15 cellular contexts compared by ENCODE assay signal in genomic region chr19:17973759-17974158, GRCh38. TPM values are rescaled to one million over a fixed set of nuclear protein-coding genes. Genes with fewer than 3 reads are reported as not detected.
DNase-seq lines count a peak whose midpoint lies in the region; ATAC-seq lines count a peak whose summit lies in the region.
"Had no signal": no experiment of that assay in that cellular context is flagged by ENCODE, and none has a peak within 500 bp of the region (broad histone marks: within the 10 kb centered on the region; RNA-seq: fewer than 3 reads in every experiment).

No MANE protein-coding gene starts in this region.

- DNase-seq in H7 = peak; percentile 45
- DNase-seq in iPS-NIHi11 (ENCODE audit: low spot score) = peak; percentile 13
- no peak for DNase-seq in GOT3 (lab: John Stamatoyannopoulos, UW)
- no peak for DNase-seq in NCI-H774 (lab: John Stamatoyannopoulos, UW)
- DNase-seq in activated CD4-positive, alpha-beta T cell treated with anti-CD3 and anti-CD28 coated beads, Interleukin-2, amount 50 U/mL, for 1 hour = no peak
- DNase-seq: Caco-2; CD4-positive, CD25-positive, alpha-beta regulatory T cell; CD8-positive, alpha-beta T cell; DMS153; DND-41; GM23248; HFFc6 had no signal

- H3K4me3 ChIP-seq in H7 (ENCODE audit: insufficient read depth, low read depth, low read length) = no peak overlapping the region
- H3K4me3 ChIP-seq: GM23248, HAP-1 had no signal

- no peak overlapping the region for H3K4me3 Mint-ChIP-seq in stimulated activated memory B cell treated with anti-CD40 and anti-IgM and Interleukin-4, amounts not matched to agents 10 μg/mL and 1 μg/mL and 100 μg/mL, for 72 hours
- H3K4me3 Mint-ChIP-seq: CD4-positive, CD25-positive, alpha-beta regulatory T cell; CD8-positive, alpha-beta T cell; HFFc6 had no signal

- no peak overlapping the region for H3K27ac Mint-ChIP-seq in stimulated activated memory B cell treated with anti-CD40 and anti-IgM and Interleukin-4, amounts not matched to agents 10 μg/mL and 1 μg/mL and 100 μg/mL, for 72 hours
- H3K27ac Mint-ChIP-seq: CD4-positive, CD25-positive, alpha-beta regulatory T cell; CD8-positive, alpha-beta T cell; HFFc6 had no signal

- H3K27me3 ChIP-seq in H7 (ENCODE audit: control insufficient read depth, insufficient read depth, low read length) = no peaks in the 10 kb centered on the region

- no peaks in the 10 kb centered on the region for H3K9me3 Mint-ChIP-seq in stimulated activated memory B cell treated with anti-CD40 and anti-IgM and Interleukin-4, amounts not matched to agents 10 μg/mL and 1 μg/mL and 100 μg/mL, for 72 hours
- H3K9me3 Mint-ChIP-seq: CD8-positive, alpha-beta T cell; HFFc6 had no signal

- peak; percentile 67 for ATAC-seq in stimulated activated memory B cell treated with anti-CD40 and anti-IgM and Interleukin-4, amounts not matched to agents 10 μg/mL and 1 μg/mL and 100 μg/mL, for 72 hours
- ATAC-seq: CD8-positive, alpha-beta T cell had no signal

- H3K36me3 ChIP-seq in H7 (replicated peaks; ENCODE audit: control insufficient read depth, insufficient read depth, low read length) = no peaks in the 10 kb centered on the region; the same call in 1 of the 2 replicates

- peaks cover 6% of the 10 kb centered on the region for H3K4me1 Mint-ChIP-seq in stimulated activated memory B cell treated with anti-CD40 and anti-IgM and Interleukin-4, amounts not matched to agents 10 μg/mL and 1 μg/mL and 100 μg/mL, for 72 hours

- no peaks in the 10 kb centered on the region for H3K36me3 Mint-ChIP-seq in stimulated activated memory B cell treated with anti-CD40 and anti-IgM and Interleukin-4, amounts not matched to agents 10 μg/mL and 1 μg/mL and 100 μg/mL, for 72 hours
- H3K36me3 Mint-ChIP-seq: CD4-positive, CD25-positive, alpha-beta regulatory T cell; CD8-positive, alpha-beta T cell had no signal

- peaks cover 11% of the 10 kb centered on the region for H3K27me3 Mint-ChIP-seq in stimulated activated memory B cell treated with anti-CD40 and anti-IgM and Interleukin-4, amounts not matched to agents 10 μg/mL and 1 μg/mL and 100 μg/mL, for 72 hours

RNA-seq across cellular contexts. Expression of gene KCNN1, which starts 6.9 kb away (rescaled TPM):
- total RNA-seq in H7 (2014; rRNA removed; shearing (Covaris generic)) = 4.3 and 7.4 TPM in 2 replicates
- total RNA-seq: A172; Caco-2; CD4-positive, CD25-positive, alpha-beta regulatory T cell; CD8-positive, alpha-beta T cell; GM23248; HFFc6 had no signal

RNA-seq across cellular contexts. Expression of gene ARRDC2, which starts 34.2 kb away (rescaled TPM):
- total RNA-seq in H7 (2014; rRNA removed; shearing (Covaris generic)) = 4.8 and 14.0 TPM in 2 replicates

RNA-seq across cellular contexts. Expression of gene CCDC124, which starts 40.9 kb away (rescaled TPM):
- total RNA-seq in H7 (2014; rRNA removed; shearing (Covaris generic)) = 39.7 and 55.4 TPM in 2 replicates

Comparison
In these comparisons a context has a peak if more than half of its experiments do, and no peak if none do; other contexts are left out.
1. DNase-seq: peak in H7 (single experiment) and iPS-NIHi11 (single experiment); none in GOT3 (single experiment), NCI-H774 (single experiment) and activated CD4-positive, alpha-beta T cell treated with anti-CD3 and anti-CD28 coated beads, Interleukin-2, amount 50 U/mL, for 1 hour (single experiment).